ENCODE assay signal across 9 cellular contexts in genomic region chr2:9112079-9112721, GRCh38.
DNase-seq lines count a peak whose midpoint lies in the region; ATAC-seq and TF ChIP-seq lines count a peak whose summit lies in the region.
"Had no signal": no experiment of that assay in that cellular context is flagged by ENCODE, and none has a peak within 500 bp of the region (broad histone marks: within the 10 kb centered on the region; RNA-seq: fewer than 3 reads in every experiment).

No MANE protein-coding gene starts in this region.

- TF ChIP-seq CTCF in WTC11 (IDR thresholded peaks at IDR 0.05) (no peak), right atrium auricular region (IDR thresholded peaks at IDR 0.05) (no peak), WERI-Rb-1 (IDR thresholded peaks at IDR 0.05; ENCODE audit: low read depth, low read length) (no peak)

- ATAC-seq in WTC11 (no peak), GM21360 (IDR thresholded peaks at IDR 0.05; ENCODE audit: unreplicated experiment) (no peak)
- no peak for ATAC-seq in activated CD4-positive, alpha-beta T cell treated with anti-CD3 and anti-CD28 coated beads for 36 hours

- DNase-seq in GM04504 (ENCODE audit: low read depth) (peak; percentile 81), WTC11 (ENCODE audit: low spot score) (no peak), right atrium auricular region (ENCODE audit: low spot score) (peak; percentile 70), skeletal muscle cell (ENCODE audit: low read depth) (peak; percentile 83), WERI-Rb-1 (no peak)
- no peak for DNase-seq in activated CD4-positive, alpha-beta T cell treated with anti-CD3 and anti-CD28 coated beads for 36 hours
- no peak for DNase-seq in activated CD8-positive, alpha-beta memory T cell treated with anti-CD3 and anti-CD28 coated beads, Interleukin-2, amount 50 U/mL, for 4 hours
- DNase-seq: activated effector memory CD4-positive, alpha-beta T cell treated with Interleukin-2 at 50 U/mL for 16 hours had no signal

- peaks cover 0 to 14% of the 10 kb centered on the region in 2 donors for H3K4me1 ChIP-seq in right atrium auricular region

- no peaks in the 10 kb centered on the region for H3K36me3 Mint-ChIP-seq in WTC11
- H3K36me3 Mint-ChIP-seq in activated CD4-positive, alpha-beta T cell treated with anti-CD3 and anti-CD28 coated beads for 36 hours (ENCODE audit: low read depth), result no peaks in the 10 kb centered on the region

- no peaks in the 10 kb centered on the region for H3K9me3 Mint-ChIP-seq in WTC11
- H3K9me3 Mint-ChIP-seq in activated CD4-positive, alpha-beta T cell treated with anti-CD3 and anti-CD28 coated beads for 36 hours (ENCODE audit: low read depth), result no peaks in the 10 kb centered on the region

- H3K4me1 Mint-ChIP-seq in WTC11, result peaks cover 19% of the 10 kb centered on the region
- no peaks in the 10 kb centered on the region for H3K4me1 Mint-ChIP-seq in activated CD4-positive, alpha-beta T cell treated with anti-CD3 and anti-CD28 coated beads for 36 hours

- no peaks in the 10 kb centered on the region for H3K36me3 ChIP-seq in right atrium auricular region
- H3K36me3 ChIP-seq in WERI-Rb-1, result no peaks in the 10 kb centered on the region

- CTCF ChIA-PET in WTC11 (lab: Charles Lee), result interaction anchor here (1.0 to 4.7 kb wide), 6 partner anchors 12 to 231 kb away, joined by 3 to 50 read pairs (median 28); no protein-coding TSS in a partner anchor
- CTCF ChIA-PET in activated CD4-positive, alpha-beta T cell treated with anti-CD3 and anti-CD28 coated beads for 36 hours (lab: Charles Lee), result no interaction called here

- H3K27me3 Mint-ChIP-seq in WTC11 (ENCODE audit: low read depth), result no peaks in the 10 kb centered on the region
- no peaks in the 10 kb centered on the region for H3K27me3 Mint-ChIP-seq in activated CD4-positive, alpha-beta T cell treated with anti-CD3 and anti-CD28 coated beads for 36 hours

- POLR2A ChIA-PET in WTC11 (lab: Charles Lee), result no interaction called here
- POLR2A ChIA-PET in activated CD4-positive, alpha-beta T cell treated with anti-CD3 and anti-CD28 coated beads for 36 hours (lab: Charles Lee), result no interaction called here

- H3K27ac Mint-ChIP-seq in WTC11, result no peak overlapping the region
- H3K27ac Mint-ChIP-seq in activated CD4-positive, alpha-beta T cell treated with anti-CD3 and anti-CD28 coated beads for 36 hours, result no peak overlapping the region

- H3K9me3 ChIP-seq in right atrium auricular region, result no peaks in the 10 kb centered on the region
- no peaks in the 10 kb centered on the region for H3K9me3 ChIP-seq in WERI-Rb-1 (ENCODE audit: severe bottlenecking)

- intact Hi-C loops in activated CD4-positive, alpha-beta T cell treated with anti-CD3 and anti-CD28 coated beads for 36 hours (cut with DNase I, micrococcal nuclease), result no loop called here

- H3K4me3 Mint-ChIP-seq in WTC11, result no peak overlapping the region
- H3K4me3 Mint-ChIP-seq in activated CD4-positive, alpha-beta T cell treated with anti-CD3 and anti-CD28 coated beads for 36 hours, result no peak overlapping the region

- H3K27me3 ChIP-seq in right atrium auricular region, result no peaks in the 10 kb centered on the region
- no peaks in the 10 kb centered on the region for H3K27me3 ChIP-seq in WERI-Rb-1 (ENCODE audit: insufficient read depth, low read depth, severe bottlenecking)

- H3K27ac ChIP-seq in right atrium auricular region (no peak overlapping the region), WERI-Rb-1 (no peak overlapping the region)

- no peak overlapping the region for H3K4me3 ChIP-seq in right atrium auricular region
- H3K4me3 ChIP-seq in skeletal muscle cell (ENCODE audit: low read depth, low read length), result no peak overlapping the region
- no peak overlapping the region for H3K4me3 ChIP-seq in WERI-Rb-1 (ENCODE audit: low read depth, low read length)

TF ChIP-seq in WTC11, 78 proteins besides CTCF, POLR2A, EP300 and RAD21:
- TF ChIP-seq RORB (CRISPR knock-in tag; IDR thresholded peaks at IDR 0.05), result no peak
- TF ChIP-seq NFE2L1 (CRISPR knock-in tag; IDR thresholded peaks at IDR 0.05), result peak; percentile 79
- TF ChIP-seq ELF4 (CRISPR knock-in tag; IDR thresholded peaks at IDR 0.05; ENCODE audit: low read depth), result no peak

Comparison
In these comparisons a context has a peak if more than half of its experiments do, and no peak if none do; other contexts are left out.
1. DNase-seq: peak in GM04504 (single experiment), right atrium auricular region (single experiment) and skeletal muscle cell (single experiment); none in WTC11 (single experiment), WERI-Rb-1 (single experiment), activated CD4-positive, alpha-beta T cell treated with anti-CD3 and anti-CD28 coated beads for 36 hours (single experiment) and activated CD8-positive, alpha-beta memory T cell treated with anti-CD3 and anti-CD28 coated beads, Interleukin-2, amount 50 U/mL, for 4 hours (single experiment).